16 cellular contexts compared by ENCODE assay signal in the genomic region with DNA sequence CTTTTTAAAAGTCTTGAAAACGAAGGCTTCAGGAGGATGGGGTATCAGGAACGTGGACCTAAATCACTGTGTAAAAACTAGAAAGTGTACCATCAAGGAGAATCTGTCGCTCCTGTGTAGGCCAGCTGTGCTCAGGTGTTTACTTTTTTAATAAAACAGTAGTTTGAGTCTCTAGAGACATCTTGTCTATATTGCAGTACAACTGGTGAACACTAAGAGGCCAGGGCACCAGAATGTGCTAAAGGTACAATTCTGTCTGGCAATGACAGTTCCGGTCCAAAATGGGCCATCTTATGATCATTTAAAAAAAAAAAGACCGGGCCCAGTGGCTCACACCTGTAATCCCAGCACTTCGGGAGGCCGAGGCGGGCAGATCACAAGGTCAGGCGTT.
A peak's percentile ranks its signal among the peaks of the same experiment; 100 is the strongest.
DNase-seq lines count a peak whose midpoint lies in the region; ATAC-seq and TF ChIP-seq lines count a peak whose summit lies in the region.
"Had no signal": no experiment of that assay in that cellular context is flagged by ENCODE, and none has a peak within 500 bp of the region (broad histone marks: within the 10 kb centered on the region; RNA-seq: fewer than 3 reads in every experiment).

No MANE protein-coding gene starts in this region.

- peaks cover 4% of the 10 kb centered on the region for H3K4me1 ChIP-seq in colonic mucosa
- H3K4me1 ChIP-seq in mucosa of stomach (ENCODE audit: control insufficient read depth, insufficient read depth, low read length), result peaks cover 26% of the 10 kb centered on the region
- H3K4me1 ChIP-seq in sigmoid colon, result no peaks in the 10 kb centered on the region
- H3K4me1 ChIP-seq: gastroesophageal sphincter, uterus had no signal

- H3K27me3 ChIP-seq in colonic mucosa (no peaks in the 10 kb centered on the region), mucosa of stomach (ENCODE audit: control insufficient read depth, insufficient read depth, low read length) (no peaks in the 10 kb centered on the region), sigmoid colon (no peaks in the 10 kb centered on the region)
- H3K27me3 ChIP-seq: BLaER1, gastroesophageal sphincter, uterus had no signal

- no peak overlapping the region for H3K4me3 ChIP-seq in colonic mucosa
- no peak overlapping the region for H3K4me3 ChIP-seq in mucosa of stomach (ENCODE audit: low read length)
- H3K4me3 ChIP-seq in sigmoid colon, result no peak overlapping the region
- H3K4me3 ChIP-seq: BLaER1, gastroesophageal sphincter, uterus had no signal

- no peak for TF ChIP-seq POLR2A in sigmoid colon (IDR thresholded peaks at IDR 0.05)

- 50 to 77% methylated on average over 9 of the region's 9 CpGs for WGBS in sigmoid colon, 2 donors

- DNase-seq in HT-29 (ENCODE audit: low spot score) (peak; percentile 23), colonic mucosa (no peak), NCI-H1092 (lab: John Stamatoyannopoulos, UW) (no peak), sigmoid colon (no peak)
- DNase-seq: activated CD4-positive, CD25-positive, alpha-beta regulatory T cell; activated naive CD8-positive, alpha-beta T cell treated with anti-CD3 and anti-CD28 coated beads, Interleukin-2, amount 10 ng/mL, durations not matched to agents 7 days and 5 days; effector memory CD8-positive, alpha-beta T cell; NCI-H82; occipital lobe; uterus had no signal

- ATAC-seq in HG03097 (IDR thresholded peaks at IDR 0.05; ENCODE audit: low FRiP score, unreplicated experiment), result no peak
- ATAC-seq in GM18861 (IDR thresholded peaks at IDR 0.05; ENCODE audit: unreplicated experiment), result no peak
- ATAC-seq: effector memory CD8-positive, alpha-beta T cell; gastroesophageal sphincter had no signal

- H3K27ac ChIP-seq in C4-2B (peak overlapping the region; percentile 68), colonic mucosa (peak overlapping the region; percentile 56), sigmoid colon (no peak overlapping the region)
- H3K27ac ChIP-seq: BLaER1, gastroesophageal sphincter, uterus had no signal

- H3K9me3 ChIP-seq in colonic mucosa, result no peaks in the 10 kb centered on the region
- no peaks in the 10 kb centered on the region for H3K9me3 ChIP-seq in mucosa of stomach (ENCODE audit: control insufficient read depth, low read length)
- H3K9me3 ChIP-seq in sigmoid colon, result no peaks in the 10 kb centered on the region
- H3K9me3 ChIP-seq: gastroesophageal sphincter, uterus had no signal

- H3K9ac ChIP-seq in colonic mucosa (ENCODE audit: low read depth in 2 of 2, low read length in 2 of 2) (no peak overlapping the region), mucosa of stomach (ENCODE audit: low read length) (peak overlapping the region; percentile 7)
- H3K9ac ChIP-seq: BLaER1 had no signal

- TF ChIP-seq CTCF in C4-2B (conservative IDR thresholded peaks at IDR 0.05) (peak; percentile 58), colonic mucosa (IDR thresholded peaks at IDR 0.05) (no peak), sigmoid colon (IDR thresholded peaks at IDR 0.05) (no peak)

- intact Hi-C loops in colonic mucosa (cut with DNase I) (no loop called here), sigmoid colon (cut with DNase I) (no loop called here)

- H3K36me3 ChIP-seq in colonic mucosa (no peaks in the 10 kb centered on the region), mucosa of stomach (ENCODE audit: control insufficient read depth, insufficient read depth, low read length) (no peaks in the 10 kb centered on the region), sigmoid colon (no peaks in the 10 kb centered on the region)
- H3K36me3 ChIP-seq: gastroesophageal sphincter, uterus had no signal

- no peak for TF ChIP-seq EP300 in sigmoid colon (IDR thresholded peaks at IDR 0.05)

Comparison
In these comparisons a context has a peak if more than half of its experiments do, and no peak if none do; other contexts are left out.
1. H3K27ac ChIP-seq: peak in C4-2B (single experiment) and colonic mucosa (single experiment); none in sigmoid colon (0 of 4).